20 cellular contexts compared by ENCODE assay signal in genomic region chr4:40262861-40263260, GRCh38.
A peak's percentile ranks its signal among the peaks of the same experiment; 100 is the strongest.
DNase-seq lines count a peak whose midpoint lies in the region; ATAC-seq, FAIRE-seq and TF ChIP-seq lines count a peak whose summit lies in the region.
"Had no signal": no experiment of that assay in that cellular context is flagged by ENCODE, and none has a peak within 500 bp of the region (broad histone marks: within the 10 kb centered on the region; RNA-seq: fewer than 3 reads in every experiment).

No MANE protein-coding gene starts in this region.

- TF ChIP-seq CTCF in HepG2 (CRISPR knock-in tag; IDR thresholded peaks at IDR 0.05) (no peak), right lobe of liver (IDR thresholded peaks at IDR 0.05) (no peak), Panc1 (IDR thresholded peaks at IDR 0.05) (no peak)

- H4K20me1 ChIP-seq in HepG2 (ENCODE audit: insufficient read depth, low read length): no peaks in the 10 kb centered on the region
- H4K20me1 ChIP-seq: BLaER1 treated with 17β-estradiol and CSF1 and Interleukin-3, amounts not matched to agents 10 nM and 100 nM had no signal

- H3K27me3 ChIP-seq in HepG2 (ENCODE audit: control insufficient read depth in 1 of 2, insufficient read depth in 2 of 2, low read length in 2 of 2) (no peaks in the 10 kb centered on the region), right lobe of liver (no peaks in the 10 kb centered on the region), Panc1 (ENCODE audit: control insufficient read depth, insufficient read depth, low read length) (no peaks in the 10 kb centered on the region)
- H3K27me3 ChIP-seq: BLaER1 treated with 17β-estradiol and CSF1 and Interleukin-3, amounts not matched to agents 10 nM and 100 nM; SJSA1 had no signal

- no peak for TF ChIP-seq EP300 in HepG2 (IDR thresholded peaks at IDR 0.05; ENCODE audit: low read depth in 2 of 2, low read length in 2 of 2)
- no peak for TF ChIP-seq EP300 in HepG2 (CRISPR knock-in tag; IDR thresholded peaks at IDR 0.05; ENCODE audit: borderline replicate concordance)

- H3K27ac Mint-ChIP-seq in immature natural killer cell: peak overlapping the region in 2 of 6 donors; percentile 8 to 34

- no peak for DNase-seq in HepG2 (ENCODE audit: low spot score)
- DNase-seq in right lobe of liver: no peak
- no peak for DNase-seq in Panc1 (ENCODE audit: low read depth, low spot score)
- DNase-seq in immature natural killer cell: no peak
- no peak for DNase-seq in AG08395 (ENCODE audit: low spot score)
- DNase-seq in COR-L47 (lab: John Stamatoyannopoulos, UW): no peak
- DNase-seq: ACHN; CD8-positive, alpha-beta memory T cell; GDM1; Kasumi-1; NCI-H1694 treated with DMSO at 0.1 percent for 48 hours; NCI-H2081 treated with DMSO at 0.1 percent for 48 hours; NCI-H446; NCI-H526; OCI-M1 had no signal

- no peaks in the 10 kb centered on the region for H3K36me3 Mint-ChIP-seq in immature natural killer cell
- H3K36me3 Mint-ChIP-seq: CD8-positive, alpha-beta memory T cell had no signal

- H3K9me3 Mint-ChIP-seq in immature natural killer cell: peaks cover 0 to 1% (median 0%) of the 10 kb centered on the region in 6 donors
- H3K9me3 Mint-ChIP-seq: CD8-positive, alpha-beta memory T cell; IgD-negative memory B cell had no signal

- H3K9me3 ChIP-seq in HepG2 (ENCODE audit: low read length): peaks cover 14% of the 10 kb centered on the region
- no peaks in the 10 kb centered on the region for H3K9me3 ChIP-seq in right lobe of liver
- no peaks in the 10 kb centered on the region for H3K9me3 ChIP-seq in Panc1 (ENCODE audit: control insufficient read depth, insufficient read depth, low read depth, low read length)
- H3K9me3 ChIP-seq: SJSA1 had no signal

- H3K9ac ChIP-seq in HepG2 (ENCODE audit: insufficient read depth, low read depth, low read length): no peak overlapping the region
- H3K9ac ChIP-seq: BLaER1 treated with 17β-estradiol and CSF1 and Interleukin-3, amounts not matched to agents 10 nM and 100 nM had no signal

- no peak for FAIRE-seq in HepG2 (lab: Jason Lieb, UNC)

- POLR2A ChIA-PET in HepG2 (lab: Yijun Ruan, JAX) (no interaction called here), Panc1 (lab: Charles Lee) (no interaction called here)

- H3K4me3 ChIP-seq in HepG2 (replicated peaks in 1 of 3; ENCODE audit: insufficient read depth in 1 of 3, low read depth in 2 of 3, low read length in 3 of 3) (no peak overlapping the region), right lobe of liver (no peak overlapping the region), Panc1 (ENCODE audit: low read depth in 2 of 2, low read length in 2 of 2) (no peak overlapping the region)
- H3K4me3 ChIP-seq: BLaER1 treated with 17β-estradiol and CSF1 and Interleukin-3, amounts not matched to agents 10 nM and 100 nM; SJSA1 had no signal

- peaks cover 6 to 9% (median 8%) of the 10 kb centered on the region in 3 donors for H3K27me3 Mint-ChIP-seq in immature natural killer cell (ENCODE audit: low read depth in 3 of 3)
- H3K27me3 Mint-ChIP-seq: CD8-positive, alpha-beta memory T cell; IgD-negative memory B cell had no signal

- BruUV-seq in HepG2 (replicated peaks; lab: Mats Ljungman, UMichigan) (no TSS peak), Panc1 (replicated peaks; lab: Mats Ljungman, UMichigan) (no TSS peak)

- in situ Hi-C loops in HepG2 (cut with HindIII; ENCODE audit: extremely low pct_ligation_motif_present, low pct_unique_long_range_greater_than_20kb) (no loop called here), Panc1 (cut with HindIII; ENCODE audit: low pct_unique_long_range_greater_than_20kb, low sequenced_read_pairs) (no loop called here)

- TF ChIP-seq POLR2A in HepG2 (IDR thresholded peaks at IDR 0.05; ENCODE audit: insufficient read depth in 1 of 2, low read depth in 2 of 2, low read length in 2 of 2) (no peak), right lobe of liver (IDR thresholded peaks at IDR 0.05) (no peak)

- H3K4me3 Mint-ChIP-seq in immature natural killer cell: peak overlapping the region in 4 of 5 donors; percentile 24 to 71 (median 44)
- H3K4me3 Mint-ChIP-seq: CD8-positive, alpha-beta memory T cell; IgD-negative memory B cell had no signal

- TF ChIP-seq RAD21 in HepG2 (CRISPR knock-in tag; IDR thresholded peaks at IDR 0.05): no peak

- no peak overlapping the region for H2AFZ ChIP-seq in HepG2 (ENCODE audit: low read length)

- no peak overlapping the region for H3K4me2 ChIP-seq in HepG2 (ENCODE audit: low read depth, low read length)
- H3K4me2 ChIP-seq: BLaER1 treated with 17β-estradiol and CSF1 and Interleukin-3, amounts not matched to agents 10 nM and 100 nM had no signal

- CTCF ChIA-PET in HepG2 (lab: Yijun Ruan, JAX; ENCODE audit: low intra/inter-chr PET ratio, low total read pairs): no interaction called here
- CTCF ChIA-PET in Panc1 (lab: Charles Lee): no interaction called here

- no peaks in the 10 kb centered on the region for H3K79me2 ChIP-seq in HepG2 (ENCODE audit: insufficient read depth, low read length)

- 19% methylated on average over 2 of the region's 2 CpGs for WGBS in HepG2 (ENCODE audit: low lambda C conversion rate)
- WGBS in right lobe of liver (ENCODE audit: insufficient coverage, low coverage, low lambda C conversion rate, missing lambda C conversion rate): 88% methylated on average over 2 of the region's 2 CpGs

- no peak for ATAC-seq in HepG2
- no peak for ATAC-seq in right lobe of liver
- ATAC-seq in Panc1: no peak
- ATAC-seq in GM18867 (IDR thresholded peaks at IDR 0.05; ENCODE audit: unreplicated experiment): no peak
- ATAC-seq: Right ventricle myocardium inferior had no signal

- H3K4me1 Mint-ChIP-seq in immature natural killer cell: peaks cover 48 to 53% of the 10 kb centered on the region in 2 donors

- H3K4me1 ChIP-seq in HepG2 (ENCODE audit: insufficient read depth, low read length) (peaks cover 14% of the 10 kb centered on the region), right lobe of liver (no peaks in the 10 kb centered on the region), Panc1 (ENCODE audit: control insufficient read depth, insufficient read depth, low read length) (no peaks in the 10 kb centered on the region)
- H3K4me1 ChIP-seq: SJSA1 had no signal

- H3K36me3 ChIP-seq in HepG2 (replicated peaks in 1 of 2; ENCODE audit: control insufficient read depth in 1 of 2, insufficient read depth in 2 of 2, low read length in 2 of 2): no peaks in the 10 kb centered on the region
- H3K36me3 ChIP-seq in right lobe of liver: no peaks in the 10 kb centered on the region
- no peaks in the 10 kb centered on the region for H3K36me3 ChIP-seq in Panc1 (ENCODE audit: control insufficient read depth, insufficient read depth, low read length)
- H3K36me3 ChIP-seq: BLaER1 treated with 17β-estradiol and CSF1 and Interleukin-3, amounts not matched to agents 10 nM and 100 nM; SJSA1 had no signal

- intact Hi-C loops in HepG2 (cut with micrococcal nuclease; ENCODE audit: unreplicated experiment): no loop called here
- intact Hi-C loops in right lobe of liver (cut with DNase I): no loop called here
- intact Hi-C loops in Panc1 (cut with micrococcal nuclease; ENCODE audit: unreplicated experiment): no loop called here

- H3K27ac ChIP-seq in HepG2 (ENCODE audit: extremely low read length, insufficient read depth, low read length) (no peak overlapping the region), right lobe of liver (no peak overlapping the region), Panc1 (ENCODE audit: low read length) (peak overlapping the region; percentile 56; the same call in 1 of the 2 replicates)
- H3K27ac ChIP-seq: BLaER1 treated with 17β-estradiol and CSF1 and Interleukin-3, amounts not matched to agents 10 nM and 100 nM; SJSA1 had no signal

TF ChIP-seq in HepG2, 621 proteins besides CTCF, POLR2A, EP300 and RAD21:
- TF ChIP-seq ZNF629 (CRISPR knock-in tag; conservative IDR thresholded peaks at IDR 0.05): peak; percentile 56
- TF ChIP-seq CREB3 (CRISPR knock-in tag; IDR thresholded peaks at IDR 0.05): no peak
- no peak for TF ChIP-seq ZNF512 (CRISPR knock-in tag; IDR thresholded peaks at IDR 0.05)
